Comparison of ENCODE assay signal across 11 cellular contexts in the genomic region with DNA sequence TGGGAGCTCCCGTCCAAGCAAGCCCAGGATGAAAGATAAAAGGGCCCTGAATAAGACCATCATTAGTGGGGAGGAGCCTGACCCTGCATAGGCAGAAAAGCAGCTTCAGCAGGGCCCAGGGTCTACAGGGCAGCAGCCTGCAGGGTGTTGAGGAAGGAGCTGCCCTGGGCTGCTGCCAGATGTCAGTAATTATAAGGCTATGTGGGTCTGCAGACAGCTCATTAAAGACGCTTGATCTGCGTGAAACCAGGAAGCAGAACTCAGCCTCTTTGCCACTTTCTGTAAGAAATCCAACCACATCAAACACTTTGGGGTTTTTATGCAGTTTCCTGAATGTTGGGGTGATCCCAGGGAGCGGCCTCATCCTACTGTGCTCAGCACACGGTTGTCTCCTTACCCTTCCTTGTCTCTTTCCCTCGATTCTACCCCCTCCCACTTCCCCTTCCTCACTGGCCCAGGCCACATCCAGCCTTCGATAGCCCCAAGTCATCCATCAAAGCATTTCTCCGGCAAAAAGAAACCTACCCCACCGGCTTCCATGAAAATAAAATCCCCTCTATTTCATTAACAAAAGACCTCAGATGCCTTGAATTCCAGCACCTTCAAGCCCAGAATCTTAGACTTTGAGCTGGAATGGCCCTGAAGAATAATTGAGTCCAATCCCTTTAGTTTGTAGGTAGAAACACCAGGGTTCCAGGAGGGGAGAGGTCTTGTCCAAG. TPM values are rescaled to one million over a fixed set of nuclear protein-coding genes. Genes with fewer than 3 reads are reported as not detected.
DNase-seq lines count a peak whose midpoint lies in the region; ATAC-seq and TF ChIP-seq lines count a peak whose summit lies in the region.
"Had no signal": no experiment of that assay in that cellular context is flagged by ENCODE, and none has a peak within 500 bp of the region (broad histone marks: within the 10 kb centered on the region; RNA-seq: fewer than 3 reads in every experiment).

No MANE protein-coding gene starts in this region.

- peak overlapping the region; percentile 37 to 81 (median 62) for H3K4me2 ChIP-seq in BLaER1 treated with 17β-estradiol and CSF1 and Interleukin-3, amounts not matched to agents 10 nM and 100 nM

- no peak overlapping the region for H3K27ac ChIP-seq in BLaER1 treated with 17β-estradiol and CSF1 and Interleukin-3, amounts not matched to agents 10 nM and 100 nM
- H3K27ac ChIP-seq in SK-N-MC, result no peak overlapping the region

- H3K9me3 ChIP-seq in BLaER1 treated with 17β-estradiol and CSF1 and Interleukin-3, amounts not matched to agents 10 nM and 100 nM (replicated peaks in 1 of 11), result no peaks in the 10 kb centered on the region
- no peaks in the 10 kb centered on the region for H3K9me3 ChIP-seq in SK-N-MC (ENCODE audit: low read depth, low read length)

- no peak overlapping the region for H3K27ac Mint-ChIP-seq in central memory CD8-positive, alpha-beta T cell (ENCODE audit: low read depth)

- CTCF ChIA-PET in GM10248 (lab: Yijun Ruan, JAX), result interaction anchor here (1.3 to 4.8 kb wide), 2 partner anchors 8 to 74 kb away, joined by 4 to 23 read pairs; no protein-coding TSS in a partner anchor

- POLR2A ChIA-PET in GM10248 (lab: Yijun Ruan, JAX), result no interaction called here

- no peak overlapping the region; a peak in 1 of 22 replicates for H3K9ac ChIP-seq in BLaER1 treated with 17β-estradiol and CSF1 and Interleukin-3, amounts not matched to agents 10 nM and 100 nM
- no peak overlapping the region for H3K9ac ChIP-seq in SK-N-MC (ENCODE audit: insufficient read length)

- H3K36me3 Mint-ChIP-seq in central memory CD8-positive, alpha-beta T cell (ENCODE audit: insufficient read depth), result peaks cover 2% of the 10 kb centered on the region

- peak; percentile 50 for DNase-seq in H7
- peak; percentile 72 for DNase-seq in SK-N-MC (ENCODE audit: low read depth, low spot score)
- DNase-seq in central memory CD8-positive, alpha-beta T cell (ENCODE audit: low spot score in 2 of 2), result peak in 1 of 2 donors; percentile 16
- no peak for DNase-seq in GM10248 (ENCODE audit: extremely low spot score)
- no peak for DNase-seq in NCI-H2107 (lab: John Stamatoyannopoulos, UW)
- DNase-seq: cerebellar nuclear complex, NCI-H226 had no signal

- no peaks in the 10 kb centered on the region for H3K36me3 ChIP-seq in BLaER1 treated with 17β-estradiol and CSF1 and Interleukin-3, amounts not matched to agents 10 nM and 100 nM
- H3K36me3 ChIP-seq in H7 (replicated peaks; ENCODE audit: control insufficient read depth, insufficient read depth, low read length) (no peaks in the 10 kb centered on the region), SK-N-MC (ENCODE audit: insufficient read depth, low read length) (no peaks in the 10 kb centered on the region)

- ATAC-seq in central memory CD8-positive, alpha-beta T cell (replicated peaks; ENCODE audit: extremely low read depth, poor library complexity, severe bottlenecking), result peak; percentile 93
- ATAC-seq in GM18870 (IDR thresholded peaks at IDR 0.05; ENCODE audit: unreplicated experiment) (no peak), GM19397 (IDR thresholded peaks at IDR 0.05; ENCODE audit: unreplicated experiment) (no peak)
- ATAC-seq: SK-N-SH treated with all-trans-retinoic acid at 6 μM for 48 hours had no signal

- peaks cover 0 to 99% (median 0%) of the 10 kb centered on the region in 11 experiments; a peak in 12 of 22 replicates for H3K27me3 ChIP-seq in BLaER1 treated with 17β-estradiol and CSF1 and Interleukin-3, amounts not matched to agents 10 nM and 100 nM
- no peaks in the 10 kb centered on the region for H3K27me3 ChIP-seq in H7 (ENCODE audit: control insufficient read depth, insufficient read depth, low read length)

- no peak overlapping the region for H3K4me3 ChIP-seq in BLaER1 treated with 17β-estradiol and CSF1 and Interleukin-3, amounts not matched to agents 10 nM and 100 nM
- H3K4me3 ChIP-seq in H7 (ENCODE audit: insufficient read depth, low read depth, low read length) (no peak overlapping the region), SK-N-MC (no peak overlapping the region)

- peaks cover 0 to 48% (median 0%) of the 10 kb centered on the region in 11 experiments; a peak in 8 of 22 replicates for H4K20me1 ChIP-seq in BLaER1 treated with 17β-estradiol and CSF1 and Interleukin-3, amounts not matched to agents 10 nM and 100 nM

- no peak for TF ChIP-seq CTCF in GM10248 (IDR thresholded peaks at IDR 0.05; ENCODE audit: control extremely low read depth, extremely low read depth, low read depth, missing control alignments)

- H3K27me3 Mint-ChIP-seq in central memory CD8-positive, alpha-beta T cell, result peaks cover under 1% of the 10 kb centered on the region

- peak overlapping the region; percentile 61 for H3K4me3 Mint-ChIP-seq in central memory CD8-positive, alpha-beta T cell

- peaks cover 12 to 25% (median 20%) of the 10 kb centered on the region in 10 experiments; a peak in 19 of 20 replicates for H3K4me1 ChIP-seq in BLaER1 treated with 17β-estradiol and CSF1 and Interleukin-3, amounts not matched to agents 10 nM and 100 nM

- H3K4me1 Mint-ChIP-seq in central memory CD8-positive, alpha-beta T cell, result peaks cover 44% of the 10 kb centered on the region

- no peaks in the 10 kb centered on the region for H3K9me3 Mint-ChIP-seq in central memory CD8-positive, alpha-beta T cell

RNA-seq across cellular contexts. Expression of a gene that starts 1.0 kb away (rescaled TPM):
- total RNA-seq in H7 (2014; rRNA removed; shearing (Covaris generic)), result not detected in 2 replicates

Comparison
In these comparisons a context has a peak if more than half of its experiments do, and no peak if none do; other contexts are left out.
1. DNase-seq: peak in H7 (single experiment) and SK-N-MC (single experiment); none in GM10248 (single experiment) and NCI-H2107 (single experiment).